Comparison of ENCODE assay signal across 1 cellular context in the genomic region with DNA sequence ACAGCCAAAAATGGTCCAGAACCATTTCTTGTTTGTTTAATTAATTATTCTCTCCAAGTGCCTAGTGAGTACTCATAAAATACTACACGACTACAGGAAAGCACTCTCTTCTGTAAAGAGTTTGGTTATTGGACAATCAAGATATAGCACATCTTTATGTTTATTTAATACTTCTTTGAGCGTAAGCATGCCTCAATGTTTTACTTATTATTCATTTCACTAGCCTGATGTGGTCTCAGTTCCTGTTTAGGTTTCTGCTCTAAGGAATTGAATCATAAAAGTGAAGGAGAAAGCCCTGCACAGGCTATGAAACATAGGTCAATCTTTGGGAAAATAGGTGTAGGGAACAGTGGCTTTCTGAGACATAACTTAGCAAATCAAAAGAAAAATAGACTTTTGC.
TF ChIP-seq lines count a peak whose summit lies in the region.

No MANE protein-coding gene starts in this region.

TF ChIP-seq in GM23338, 12 proteins besides CTCF, POLR2A, EP300 and RAD21:
- TF ChIP-seq, protein P1, sequence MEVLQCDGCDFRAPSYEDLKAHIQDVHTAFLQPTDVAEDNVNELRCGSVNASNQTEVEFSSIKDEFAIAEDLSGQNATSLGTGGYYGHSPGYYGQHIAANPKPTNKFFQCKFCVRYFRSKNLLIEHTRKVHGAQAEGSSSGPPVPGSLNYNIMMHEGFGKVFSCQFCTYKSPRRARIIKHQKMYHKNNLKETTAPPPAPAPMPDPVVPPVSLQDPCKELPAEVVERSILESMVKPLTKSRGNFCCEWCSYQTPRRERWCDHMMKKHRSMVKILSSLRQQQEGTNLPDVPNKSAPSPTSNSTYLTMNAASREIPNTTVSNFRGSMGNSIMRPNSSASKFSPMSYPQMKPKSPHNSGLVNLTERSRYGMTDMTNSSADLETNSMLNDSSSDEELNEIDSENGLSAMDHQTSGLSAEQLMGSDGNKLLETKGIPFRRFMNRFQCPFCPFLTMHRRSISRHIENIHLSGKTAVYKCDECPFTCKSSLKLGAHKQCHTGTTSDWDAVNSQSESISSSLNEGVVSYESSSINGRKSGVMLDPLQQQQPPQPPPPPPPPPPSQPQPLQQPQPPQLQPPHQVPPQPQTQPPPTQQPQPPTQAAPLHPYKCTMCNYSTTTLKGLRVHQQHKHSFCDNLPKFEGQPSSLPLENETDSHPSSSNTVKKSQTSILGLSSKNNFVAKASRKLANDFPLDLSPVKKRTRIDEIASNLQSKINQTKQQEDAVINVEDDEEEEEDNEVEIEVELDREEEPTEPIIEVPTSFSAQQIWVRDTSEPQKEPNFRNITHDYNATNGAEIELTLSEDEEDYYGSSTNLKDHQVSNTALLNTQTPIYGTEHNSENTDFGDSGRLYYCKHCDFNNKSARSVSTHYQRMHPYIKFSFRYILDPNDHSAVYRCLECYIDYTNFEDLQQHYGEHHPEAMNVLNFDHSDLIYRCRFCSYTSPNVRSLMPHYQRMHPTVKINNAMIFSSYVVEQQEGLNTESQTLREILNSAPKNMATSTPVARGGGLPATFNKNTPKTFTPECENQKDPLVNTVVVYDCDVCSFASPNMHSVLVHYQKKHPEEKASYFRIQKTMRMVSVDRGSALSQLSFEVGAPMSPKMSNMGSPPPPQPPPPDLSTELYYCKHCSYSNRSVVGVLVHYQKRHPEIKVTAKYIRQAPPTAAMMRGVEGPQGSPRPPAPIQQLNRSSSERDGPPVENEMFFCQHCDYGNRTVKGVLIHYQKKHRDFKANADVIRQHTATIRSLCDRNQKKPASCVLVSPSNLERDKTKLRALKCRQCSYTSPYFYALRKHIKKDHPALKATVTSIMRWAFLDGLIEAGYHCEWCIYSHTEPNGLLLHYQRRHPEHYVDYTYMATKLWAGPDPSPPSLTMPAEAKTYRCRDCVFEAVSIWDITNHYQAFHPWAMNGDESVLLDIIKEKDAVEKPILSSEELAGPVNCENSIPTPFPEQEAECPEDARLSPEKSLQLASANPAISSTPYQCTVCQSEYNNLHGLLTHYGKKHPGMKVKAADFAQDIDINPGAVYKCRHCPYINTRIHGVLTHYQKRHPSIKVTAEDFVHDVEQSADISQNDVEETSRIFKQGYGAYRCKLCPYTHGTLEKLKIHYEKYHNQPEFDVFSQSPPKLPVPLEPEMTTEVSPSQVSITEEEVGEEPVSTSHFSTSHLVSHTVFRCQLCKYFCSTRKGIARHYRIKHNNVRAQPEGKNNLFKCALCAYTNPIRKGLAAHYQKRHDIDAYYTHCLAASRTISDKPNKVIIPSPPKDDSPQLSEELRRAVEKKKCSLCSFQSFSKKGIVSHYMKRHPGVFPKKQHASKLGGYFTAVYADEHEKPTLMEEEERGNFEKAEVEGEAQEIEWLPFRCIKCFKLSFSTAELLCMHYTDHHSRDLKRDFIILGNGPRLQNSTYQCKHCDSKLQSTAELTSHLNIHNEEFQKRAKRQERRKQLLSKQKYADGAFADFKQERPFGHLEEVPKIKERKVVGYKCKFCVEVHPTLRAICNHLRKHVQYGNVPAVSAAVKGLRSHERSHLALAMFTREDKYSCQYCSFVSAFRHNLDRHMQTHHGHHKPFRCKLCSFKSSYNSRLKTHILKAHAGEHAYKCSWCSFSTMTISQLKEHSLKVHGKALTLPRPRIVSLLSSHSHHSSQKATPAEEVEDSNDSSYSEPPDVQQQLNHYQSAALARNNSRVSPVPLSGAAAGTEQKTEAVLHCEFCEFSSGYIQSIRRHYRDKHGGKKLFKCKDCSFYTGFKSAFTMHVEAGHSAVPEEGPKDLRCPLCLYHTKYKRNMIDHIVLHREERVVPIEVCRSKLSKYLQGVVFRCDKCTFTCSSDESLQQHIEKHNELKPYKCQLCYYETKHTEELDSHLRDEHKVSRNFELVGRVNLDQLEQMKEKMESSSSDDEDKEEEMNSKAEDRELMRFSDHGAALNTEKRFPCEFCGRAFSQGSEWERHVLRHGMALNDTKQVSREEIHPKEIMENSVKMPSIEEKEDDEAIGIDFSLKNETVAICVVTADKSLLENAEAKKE (CRISPR knock-in tag; IDR thresholded peaks at IDR 0.05) = no peak
- TF ChIP-seq, protein P2, sequence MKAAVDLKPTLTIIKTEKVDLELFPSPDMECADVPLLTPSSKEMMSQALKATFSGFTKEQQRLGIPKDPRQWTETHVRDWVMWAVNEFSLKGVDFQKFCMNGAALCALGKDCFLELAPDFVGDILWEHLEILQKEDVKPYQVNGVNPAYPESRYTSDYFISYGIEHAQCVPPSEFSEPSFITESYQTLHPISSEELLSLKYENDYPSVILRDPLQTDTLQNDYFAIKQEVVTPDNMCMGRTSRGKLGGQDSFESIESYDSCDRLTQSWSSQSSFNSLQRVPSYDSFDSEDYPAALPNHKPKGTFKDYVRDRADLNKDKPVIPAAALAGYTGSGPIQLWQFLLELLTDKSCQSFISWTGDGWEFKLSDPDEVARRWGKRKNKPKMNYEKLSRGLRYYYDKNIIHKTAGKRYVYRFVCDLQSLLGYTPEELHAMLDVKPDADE (IDR thresholded peaks at IDR 0.05) = no peak
- TF ChIP-seq POLR2AphosphoS5 (IDR thresholded peaks at IDR 0.05; ENCODE audit: low read depth) (no peak), EZH2 (IDR thresholded peaks at IDR 0.05; ENCODE audit: low read depth, unreplicated experiment) (no peak), NANOG (IDR thresholded peaks at IDR 0.05; ENCODE audit: borderline replicate concordance) (no peak), ZNF331 (CRISPR knock-in tag; IDR thresholded peaks at IDR 0.05; ENCODE audit: low read depth) (no peak), JUNB (IDR thresholded peaks at IDR 0.05; ENCODE audit: unreplicated experiment) (no peak), ZNF114 (CRISPR knock-in tag; IDR thresholded peaks at IDR 0.05) (no peak), EZH2phosphoT487 (IDR thresholded peaks at IDR 0.05; ENCODE audit: unreplicated experiment) (no peak)
- TF ChIP-seq, protein P3, sequence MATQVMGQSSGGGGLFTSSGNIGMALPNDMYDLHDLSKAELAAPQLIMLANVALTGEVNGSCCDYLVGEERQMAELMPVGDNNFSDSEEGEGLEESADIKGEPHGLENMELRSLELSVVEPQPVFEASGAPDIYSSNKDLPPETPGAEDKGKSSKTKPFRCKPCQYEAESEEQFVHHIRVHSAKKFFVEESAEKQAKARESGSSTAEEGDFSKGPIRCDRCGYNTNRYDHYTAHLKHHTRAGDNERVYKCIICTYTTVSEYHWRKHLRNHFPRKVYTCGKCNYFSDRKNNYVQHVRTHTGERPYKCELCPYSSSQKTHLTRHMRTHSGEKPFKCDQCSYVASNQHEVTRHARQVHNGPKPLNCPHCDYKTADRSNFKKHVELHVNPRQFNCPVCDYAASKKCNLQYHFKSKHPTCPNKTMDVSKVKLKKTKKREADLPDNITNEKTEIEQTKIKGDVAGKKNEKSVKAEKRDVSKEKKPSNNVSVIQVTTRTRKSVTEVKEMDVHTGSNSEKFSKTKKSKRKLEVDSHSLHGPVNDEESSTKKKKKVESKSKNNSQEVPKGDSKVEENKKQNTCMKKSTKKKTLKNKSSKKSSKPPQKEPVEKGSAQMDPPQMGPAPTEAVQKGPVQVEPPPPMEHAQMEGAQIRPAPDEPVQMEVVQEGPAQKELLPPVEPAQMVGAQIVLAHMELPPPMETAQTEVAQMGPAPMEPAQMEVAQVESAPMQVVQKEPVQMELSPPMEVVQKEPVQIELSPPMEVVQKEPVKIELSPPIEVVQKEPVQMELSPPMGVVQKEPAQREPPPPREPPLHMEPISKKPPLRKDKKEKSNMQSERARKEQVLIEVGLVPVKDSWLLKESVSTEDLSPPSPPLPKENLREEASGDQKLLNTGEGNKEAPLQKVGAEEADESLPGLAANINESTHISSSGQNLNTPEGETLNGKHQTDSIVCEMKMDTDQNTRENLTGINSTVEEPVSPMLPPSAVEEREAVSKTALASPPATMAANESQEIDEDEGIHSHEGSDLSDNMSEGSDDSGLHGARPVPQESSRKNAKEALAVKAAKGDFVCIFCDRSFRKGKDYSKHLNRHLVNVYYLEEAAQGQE (IDR thresholded peaks at IDR 0.05; ENCODE audit: unreplicated experiment) = no peak
